9 cellular contexts compared by ENCODE assay signal in genomic region chr20:43187476-43188233, GRCh38. TPM values are rescaled to one million over a fixed set of nuclear protein-coding genes. Genes with fewer than 3 reads are reported as not detected.
DNase-seq lines count a peak whose midpoint lies in the region; ATAC-seq and TF ChIP-seq lines count a peak whose summit lies in the region.
"Had no signal": no experiment of that assay in that cellular context is flagged by ENCODE, and none has a peak within 500 bp of the region (broad histone marks: within the 10 kb centered on the region; RNA-seq: fewer than 3 reads in every experiment).

No MANE protein-coding gene starts in this region.

- TF ChIP-seq CTCF in SK-N-SH (IDR thresholded peaks at IDR 0.05) (peak; percentile 96), heart right ventricle (IDR thresholded peaks at IDR 0.05) (peak; percentile 80 to 97 (median 96))

- WGBS in SK-N-SH (ENCODE audit: low lambda C conversion rate) = 7% methylated on average over 22 of the region's 24 CpGs
- WGBS in heart right ventricle, 2 donors = 6 to 7% methylated on average over 24 of the region's 24 CpGs

- no peak for TF ChIP-seq EP300 in SK-N-SH (IDR thresholded peaks at IDR 0.05; ENCODE audit: borderline replicate concordance in 1 of 2, low read depth in 1 of 2, low read length in 1 of 2)

- DNase-seq in GM03348 (ENCODE audit: low spot score) (peak; percentile 89), LHCN-M2 (ENCODE audit: low read depth) (peak; percentile 35), SK-N-SH (peak; percentile 86), adipocyte (ENCODE audit: low read depth) (peak; percentile 79), heart right ventricle (peak; percentile 50 to 74), posterior vena cava (ENCODE audit: low spot score) (peak; percentile 93)

- H2AFZ ChIP-seq in SK-N-SH (ENCODE audit: low read depth) = no peak overlapping the region

- CTCF ChIA-PET in SK-N-SH (lab: Yijun Ruan, JAX) = interaction anchor here (0.8 to 9.2 kb wide), 29 partner anchors 8 to 1490 kb away, joined by 3 to 90 read pairs (median 4); no protein-coding TSS in a partner anchor

- POLR2A ChIA-PET in SK-N-SH (lab: Yijun Ruan, JAX) = no interaction called here

- H3F3A ChIP-seq in SK-N-SH (replicated peaks; ENCODE audit: insufficient read depth) = no peaks in the 10 kb centered on the region

- H3K4me1 ChIP-seq in SK-N-SH (ENCODE audit: control insufficient read depth in 1 of 2, insufficient read depth in 2 of 2, low read depth in 1 of 2, low read length in 1 of 2) = peaks cover 0 to 6% of the 10 kb centered on the region in 2 experiments; a peak in 1 of 4 replicates
- H3K4me1 ChIP-seq in adipocyte (ENCODE audit: control insufficient read depth, insufficient read depth, low read length) = peaks cover 10% of the 10 kb centered on the region
- peaks cover 0 to 17% (median 8%) of the 10 kb centered on the region in 9 donors for H3K4me1 ChIP-seq in heart right ventricle

- H3K9me3 ChIP-seq in SK-N-SH (no peaks in the 10 kb centered on the region), adipocyte (ENCODE audit: control insufficient read depth, low read length) (no peaks in the 10 kb centered on the region), heart right ventricle (no peaks in the 10 kb centered on the region)

- H4K20me1 ChIP-seq in SK-N-SH (ENCODE audit: insufficient read depth) = no peaks in the 10 kb centered on the region

- TF ChIP-seq RAD21 in SK-N-SH (IDR thresholded peaks at IDR 0.05; ENCODE audit: low read length) = peak; percentile 87

- intact Hi-C loops in heart right ventricle (cut with DNase I) (loop anchor here (1.0 to 10.0 kb wide), 13 partner anchors 983 to 1453 kb away; no protein-coding TSS in a partner anchor), posterior vena cava (cut with DNase I) (loop anchor here in 1 of 2 donors (5.0 kb wide), 1 partner anchor 1445 kb away; no protein-coding TSS in a partner anchor)

- H3K9ac ChIP-seq in SK-N-SH = no peak overlapping the region
- no peak overlapping the region for H3K9ac ChIP-seq in adipocyte (ENCODE audit: low read length)

- no peak overlapping the region for H3K27ac ChIP-seq in SK-N-SH (ENCODE audit: low read depth in 2 of 2, low read length in 1 of 2)
- H3K27ac ChIP-seq in heart right ventricle = no peak overlapping the region

- H3K9me2 ChIP-seq in SK-N-SH = no peaks in the 10 kb centered on the region

- ATAC-seq in heart right ventricle (peak in 7 of 8 donors; percentile 44 to 73 (median 55)), GM18870 (IDR thresholded peaks at IDR 0.05; ENCODE audit: unreplicated experiment) (no peak), GM19463 (IDR thresholded peaks at IDR 0.05; ENCODE audit: unreplicated experiment) (no peak)

- no peaks in the 10 kb centered on the region for H3K79me2 ChIP-seq in SK-N-SH (ENCODE audit: insufficient read depth)

- H3K36me3 ChIP-seq in SK-N-SH (replicated peaks in 1 of 2; ENCODE audit: control insufficient read depth in 1 of 2, insufficient read depth in 2 of 2, low read length in 1 of 2) (no peaks in the 10 kb centered on the region), adipocyte (ENCODE audit: control insufficient read depth, insufficient read depth, low read length, severe bottlenecking) (no peaks in the 10 kb centered on the region), heart right ventricle (no peaks in the 10 kb centered on the region)

- no peaks in the 10 kb centered on the region for H3K27me3 ChIP-seq in SK-N-SH (ENCODE audit: insufficient read depth)
- H3K27me3 ChIP-seq in adipocyte (replicated peaks; ENCODE audit: control insufficient read depth, insufficient read depth, low read length) = peaks cover 27% of the 10 kb centered on the region
- H3K27me3 ChIP-seq in heart right ventricle = peaks cover 0 to 70% (median 62%) of the 10 kb centered on the region in 7 donors

- peak overlapping the region in 1 of 2 experiments; percentile 43; a peak in 2 of 4 replicates for H3K4me3 ChIP-seq in SK-N-SH (ENCODE audit: low read depth in 2 of 2, low read length in 1 of 2)
- no peak overlapping the region for H3K4me3 ChIP-seq in adipocyte (ENCODE audit: low read length)
- peak overlapping the region in 5 of 10 donors; percentile 24 to 46 (median 40) for H3K4me3 ChIP-seq in heart right ventricle

- H3K4me2 ChIP-seq in SK-N-SH = peak overlapping the region; percentile 41; the same call in 1 of the 2 replicates

TF ChIP-seq in SK-N-SH, 30 proteins besides CTCF, POLR2A, EP300 and RAD21:
- TF ChIP-seq REST (IDR thresholded peaks at IDR 0.05; ENCODE audit: low read depth, low read length) = peak; percentile 96
- TF ChIP-seq MAX (IDR thresholded peaks at IDR 0.05; ENCODE audit: low read depth) = no peak
- TF ChIP-seq FOSL2 (IDR thresholded peaks at IDR 0.05; ENCODE audit: borderline replicate concordance, low read depth) = no peak
- peak; percentile 68; the same call in 1 of the 2 replicates for TF ChIP-seq SMC3 (IDR thresholded peaks at IDR 0.05; ENCODE audit: low read depth, low read length)

RNA-seq across cellular contexts. Expression of gene PTPRT, which starts 2.1 kb away (rescaled TPM):
- total RNA-seq in LHCN-M2 (2014; rRNA removed) (not detected in 2 replicates), heart right ventricle (under 1 TPM in 9 of 10 donors, not detected in 1; 0.10 to 0.53 (median 0.26) TPM), posterior vena cava (under 1 TPM; 0.10 to 0.19 TPM)
- polyA plus RNA-seq in LHCN-M2 (2012) = not detected
- polyA plus RNA-seq in SK-N-SH (2012; rRNA removed) (not detected in 2 replicates), heart right ventricle (under 1 TPM; 0.04 to 0.07 TPM)
- not detected in 2 replicates for polyA plus RNA-seq in SK-N-SH (2012; cell fraction: cytosol; rRNA removed)
- polyA plus RNA-seq in SK-N-SH (2012; cell fraction: nucleus; rRNA removed) = not detected in 2 replicates
- total RNA-seq: pulmonary artery endothelial cell had no signal

Comparison
In these comparisons a context has a peak if more than half of its experiments do, and no peak if none do; other contexts are left out.
1. DNase-seq: peak in every context shown above with its lines; median percentile 93 in posterior vena cava; 89 in GM03348; 86 in SK-N-SH; 79 in adipocyte; 62 in heart right ventricle; 35 in LHCN-M2.
2. ATAC-seq: peak in heart right ventricle (7 of 8); none in GM18870 (single experiment) and GM19463 (single experiment).